ENCODE assay signal across 8 cellular contexts in the genomic region with DNA sequence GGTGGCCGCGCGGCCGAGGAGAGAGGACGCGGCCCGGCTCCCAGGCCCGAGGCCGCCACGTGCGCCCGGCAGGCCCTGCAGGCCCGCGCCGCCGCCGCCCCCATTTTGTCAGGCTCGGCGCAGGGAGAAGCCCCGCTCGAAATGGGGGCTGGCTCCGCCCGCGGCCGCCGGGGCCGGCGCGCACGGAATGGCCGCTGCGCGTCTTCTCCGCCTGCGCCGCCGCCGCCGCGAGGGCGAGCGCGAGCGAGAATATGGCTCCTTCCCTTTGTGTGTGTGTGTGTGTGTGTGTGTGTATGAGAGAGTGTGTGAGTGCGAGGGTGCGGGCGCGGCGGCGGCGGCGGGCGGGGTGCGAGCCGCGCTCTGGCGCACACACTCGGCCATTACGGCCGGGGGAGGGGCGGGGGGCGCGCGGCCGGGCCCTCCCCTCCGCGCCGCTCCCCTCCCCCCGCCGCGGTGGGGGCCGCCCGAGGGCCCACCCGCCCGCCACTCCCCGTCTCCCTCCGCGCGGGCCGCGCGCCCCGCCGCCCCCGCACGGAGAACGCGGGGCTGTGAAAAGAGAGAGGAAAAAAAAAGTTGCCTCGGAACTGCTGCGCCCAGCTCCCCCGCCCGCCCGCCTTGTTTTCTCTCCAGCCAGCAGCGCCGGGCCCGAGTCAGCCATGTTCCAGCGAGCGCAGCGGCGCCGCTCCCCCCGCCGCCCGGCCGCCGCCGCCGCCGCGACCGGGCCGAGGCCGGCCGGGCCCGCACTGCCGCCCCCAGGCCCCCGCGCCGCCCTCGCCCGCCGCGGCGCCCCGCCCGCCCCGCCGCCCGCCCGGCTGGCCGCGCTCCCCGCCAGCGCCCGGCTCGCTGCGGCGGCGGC. TPM values are rescaled to one million over a fixed set of nuclear protein-coding genes. Genes with fewer than 3 reads are reported as not detected.
DNase-seq lines count a peak whose midpoint lies in the region; ATAC-seq, FAIRE-seq and TF ChIP-seq lines count a peak whose summit lies in the region.

No MANE protein-coding gene starts in this region.

- peaks cover 0 to 30% of the 10 kb centered on the region in 2 donors for H3K36me3 ChIP-seq in psoas muscle (ENCODE audit: insufficient read depth in 1 of 2, low read depth in 1 of 2)

- peak overlapping the region; percentile 98 for H3K27ac ChIP-seq in psoas muscle

- no peaks in the 10 kb centered on the region for H3K27me3 ChIP-seq in psoas muscle (ENCODE audit: insufficient read depth in 3 of 3, low read length in 2 of 3)

- TF ChIP-seq CTCF in psoas muscle (IDR thresholded peaks at IDR 0.05): no peak

- DNase-seq in EH (ENCODE audit: low read depth): peak; percentile 82
- peak; percentile 83 for DNase-seq in LHCN-M2 (ENCODE audit: low read depth)
- peak; percentile 76 for DNase-seq in T follicular helper cell (ENCODE audit: low read depth)
- DNase-seq in amniotic epithelial cell (ENCODE audit: low read depth): peak; percentile 78
- DNase-seq in left ventricle myocardium superior: peak; percentile 88
- DNase-seq in psoas muscle: peak; percentile 78 to 88
- DNase-seq in urothelium cell line (ENCODE audit: low spot score): peak; percentile 54

- peaks cover 27% of the 10 kb centered on the region for H3K4me1 ChIP-seq in psoas muscle

- H3K9me3 ChIP-seq in psoas muscle: no peaks in the 10 kb centered on the region

- ATAC-seq in GM21737 (IDR thresholded peaks at IDR 0.05; ENCODE audit: unreplicated experiment) (peak; percentile 21), left ventricle myocardium superior (peak; percentile 71), psoas muscle (peak; percentile 72 to 78 (median 74))

- WGBS in psoas muscle, 3 donors: 0 to 1% (median 0%) methylated on average over 13 to 123 of the region's 139 CpGs

- no peak for FAIRE-seq in urothelium cell line (lab: Jason Lieb, UNC)

- intact Hi-C loops in left ventricle myocardium superior (cut with micrococcal nuclease): loop anchor here (10.0 kb wide), 1 partner anchor 60 kb away; no protein-coding TSS in a partner anchor
- intact Hi-C loops in psoas muscle (cut with DNase I): loop anchor here (1.0 to 10.0 kb wide), 7 partner anchors 42 to 338 kb away; a partner anchor contains a TSS

- peak overlapping the region; percentile 85 for H3K4me3 ChIP-seq in psoas muscle

RNA-seq across cellular contexts. Expression of a gene that starts 1.0 kb away (rescaled TPM):
- total RNA-seq in LHCN-M2 (2014; rRNA removed) (626 and 751 TPM in 2 replicates), left ventricle myocardium superior (180 TPM), psoas muscle (100 to 1,000 TPM; 126 to 216 (median 187) TPM)
- 284 TPM for polyA plus RNA-seq in LHCN-M2 (2012)
- polyA plus RNA-seq in psoas muscle: 100 to 1,000 TPM; 173 to 332 (median 295) TPM

RNA-seq across cellular contexts. Expression of a gene that starts 42.4 kb away (rescaled TPM):
- not detected in 2 replicates for total RNA-seq in LHCN-M2 (2014; rRNA removed)
- 0.84 TPM for polyA plus RNA-seq in LHCN-M2 (2012)
- total RNA-seq in left ventricle myocardium superior: not detected
- not detected for total RNA-seq in psoas muscle
- not detected for polyA plus RNA-seq in psoas muscle

Comparison
In these comparisons a context has a peak if more than half of its experiments do, and no peak if none do; other contexts are left out.
1. Peak in every context shown above with its lines: DNase-seq, ATAC-seq, H3K4me3 ChIP-seq and H3K27ac ChIP-seq.
2. ATAC-seq: peak in every context shown above with its lines; median percentile 74 in psoas muscle; 71 in left ventricle myocardium superior; 21 in GM21737.